In the genomic region with DNA sequence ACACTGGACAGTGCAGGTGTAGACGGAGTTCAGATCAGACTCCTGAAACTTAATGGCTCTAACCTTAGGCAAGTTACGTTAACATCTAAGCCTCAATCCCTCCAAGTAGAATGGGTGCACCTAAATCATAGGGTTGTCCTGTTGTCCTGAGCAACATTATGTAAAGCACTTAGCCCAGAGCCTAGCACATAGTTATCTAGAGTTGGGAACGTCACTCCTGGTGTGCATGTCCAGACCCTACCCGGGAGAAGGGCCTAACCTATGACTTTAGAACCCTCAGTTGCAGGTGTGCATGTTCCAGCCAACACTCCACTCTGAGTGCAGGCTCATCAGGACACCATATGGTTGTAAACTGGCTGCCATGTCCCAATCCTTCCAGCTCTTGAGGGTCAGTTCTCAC, we compare ENCODE assay signal across 23 cellular contexts. TPM values are rescaled to one million over a fixed set of nuclear protein-coding genes. Genes with fewer than 3 reads are reported as not detected.
DNase-seq lines count a peak whose midpoint lies in the region; ATAC-seq, FAIRE-seq and TF ChIP-seq lines count a peak whose summit lies in the region.
"Had no signal": no experiment of that assay in that cellular context is flagged by ENCODE, and none has a peak within 500 bp of the region (broad histone marks: within the 10 kb centered on the region; RNA-seq: fewer than 3 reads in every experiment).

No MANE protein-coding gene starts in this region.

- POLR2A ChIA-PET in HepG2 (lab: Yijun Ruan, JAX), result interaction anchor here (1.6 kb wide), 1 partner anchor 57 kb away, joined by 3 read pairs; a partner anchor contains a TSS
- POLR2A ChIA-PET in naive thymus-derived CD8-positive, alpha-beta T cell (lab: Charles Lee), result interaction anchor here (0.7 to 1.0 kb wide), 2 partner anchors 13 to 38 kb away, joined by 3 read pairs; no protein-coding TSS in a partner anchor
- POLR2A ChIA-PET in RWPE1 (lab: Yijun Ruan, JAX; ENCODE audit: low non-redundant PET), result no interaction called here

- intact Hi-C loops in HepG2 (cut with micrococcal nuclease; ENCODE audit: unreplicated experiment) (no loop called here), right lobe of liver (cut with DNase I) (no loop called here), thyroid gland (cut with DNase I) (no loop called here)

- FAIRE-seq in HepG2 (lab: Jason Lieb, UNC), result no peak
- FAIRE-seq in bronchial epithelial cell (lab: Jason Lieb, UNC), result peak; percentile 40
- FAIRE-seq: G401.6, RCC 7860 had no signal

- TF ChIP-seq CTCF in HepG2 (CRISPR knock-in tag; IDR thresholded peaks at IDR 0.05) (no peak), right lobe of liver (IDR thresholded peaks at IDR 0.05) (no peak), bronchial epithelial cell (IDR thresholded peaks at IDR 0.05; ENCODE audit: insufficient read depth, low read length, severe bottlenecking) (no peak), thyroid gland (IDR thresholded peaks at IDR 0.05) (no peak), RWPE1 (conservative IDR thresholded peaks at IDR 0.05; ENCODE audit: low read depth) (no peak)

- H3K79me2 ChIP-seq in HepG2 (ENCODE audit: insufficient read depth, low read length), result no peaks in the 10 kb centered on the region

- H4K20me1 ChIP-seq in HepG2 (ENCODE audit: insufficient read depth, low read length), result no peaks in the 10 kb centered on the region
- H4K20me1 ChIP-seq: BLaER1 had no signal

- no peak for ATAC-seq in HepG2
- ATAC-seq in right lobe of liver, result no peak
- ATAC-seq in naive thymus-derived CD8-positive, alpha-beta T cell, result no peak
- no peak for ATAC-seq in stimulated activated memory B cell treated with anti-CD40 and anti-IgM and Interleukin-4, amounts not matched to agents 10 μg/mL and 1 μg/mL and 100 μg/mL, for 72 hours

- H3K36me3 Mint-ChIP-seq in naive thymus-derived CD8-positive, alpha-beta T cell, result peaks cover 0 to 71% (median 1%) of the 10 kb centered on the region in 3 donors
- peaks cover 46% of the 10 kb centered on the region for H3K36me3 Mint-ChIP-seq in stimulated activated memory B cell treated with anti-CD40 and anti-IgM and Interleukin-4, amounts not matched to agents 10 μg/mL and 1 μg/mL and 100 μg/mL, for 72 hours
- H3K36me3 Mint-ChIP-seq: IgD-negative memory B cell had no signal

- in situ Hi-C loops in HepG2 (cut with HindIII; ENCODE audit: extremely low pct_ligation_motif_present, low pct_unique_long_range_greater_than_20kb), result no loop called here

- TF ChIP-seq RAD21 in HepG2 (CRISPR knock-in tag; IDR thresholded peaks at IDR 0.05), result no peak

- no peaks in the 10 kb centered on the region for H3K27me3 Mint-ChIP-seq in naive thymus-derived CD8-positive, alpha-beta T cell
- H3K27me3 Mint-ChIP-seq in stimulated activated memory B cell treated with anti-CD40 and anti-IgM and Interleukin-4, amounts not matched to agents 10 μg/mL and 1 μg/mL and 100 μg/mL, for 72 hours, result no peaks in the 10 kb centered on the region
- H3K27me3 Mint-ChIP-seq: CD4-positive, alpha-beta memory T cell; IgD-negative memory B cell had no signal

- TF ChIP-seq EP300 in HepG2 (IDR thresholded peaks at IDR 0.05; ENCODE audit: low read depth in 2 of 2, low read length in 2 of 2) (no peak), HepG2 (CRISPR knock-in tag; IDR thresholded peaks at IDR 0.05; ENCODE audit: borderline replicate concordance) (no peak)

- H3K4me1 Mint-ChIP-seq in naive thymus-derived CD8-positive, alpha-beta T cell, result peaks cover 0 to 7% (median 0%) of the 10 kb centered on the region in 4 donors
- H3K4me1 Mint-ChIP-seq in stimulated activated memory B cell treated with anti-CD40 and anti-IgM and Interleukin-4, amounts not matched to agents 10 μg/mL and 1 μg/mL and 100 μg/mL, for 72 hours, result no peaks in the 10 kb centered on the region

- WGBS in HepG2 (ENCODE audit: low lambda C conversion rate), result 94% methylated on average over 2 of the region's 4 CpGs
- no CpG with 5 or more reads among the region's 4 CpGs for whole genome bisulfite sequencing in right lobe of liver (ENCODE audit: insufficient coverage, low coverage, low lambda C conversion rate, missing lambda C conversion rate)
- WGBS in thyroid gland, 2 donors, result 93 to 94% methylated on average over 3 to 4 of the region's 4 CpGs

- CTCF ChIA-PET in HepG2 (lab: Yijun Ruan, JAX; ENCODE audit: low intra/inter-chr PET ratio, low total read pairs) (no interaction called here), RWPE1 (lab: Yijun Ruan, JAX) (interaction anchor here (0.7 kb wide), 1 partner anchor 28 kb away, joined by 3 read pairs; no protein-coding TSS in a partner anchor)

- no peak overlapping the region for H3K9ac ChIP-seq in HepG2 (ENCODE audit: insufficient read depth, low read depth, low read length)
- H3K9ac ChIP-seq: BLaER1 had no signal

- H2AFZ ChIP-seq in HepG2 (ENCODE audit: low read length), result no peak overlapping the region

- H3K36me3 ChIP-seq in HepG2 (replicated peaks in 1 of 2; ENCODE audit: control insufficient read depth in 1 of 2, insufficient read depth in 2 of 2, low read length in 2 of 2), result peaks cover 19 to 34% of the 10 kb centered on the region in 2 experiments; a peak in 4 of 5 replicates
- peaks cover 0 to 22% (median 6%) of the 10 kb centered on the region in 4 donors for H3K36me3 ChIP-seq in right lobe of liver
- peaks cover 12% of the 10 kb centered on the region for H3K36me3 ChIP-seq in bronchial epithelial cell (ENCODE audit: control insufficient read depth, insufficient read depth, low read length)
- peaks cover 0 to 14% of the 10 kb centered on the region in 2 donors for H3K36me3 ChIP-seq in thyroid gland

- H3K4me2 ChIP-seq in HepG2 (ENCODE audit: low read depth, low read length), result no peak overlapping the region
- H3K4me2 ChIP-seq: BLaER1 had no signal

- no peaks in the 10 kb centered on the region for H3K9me3 Mint-ChIP-seq in naive thymus-derived CD8-positive, alpha-beta T cell
- no peaks in the 10 kb centered on the region for H3K9me3 Mint-ChIP-seq in stimulated activated memory B cell treated with anti-CD40 and anti-IgM and Interleukin-4, amounts not matched to agents 10 μg/mL and 1 μg/mL and 100 μg/mL, for 72 hours
- H3K9me3 Mint-ChIP-seq: CD4-positive, alpha-beta memory T cell; IgD-negative memory B cell had no signal

- no TSS peak for BruUV-seq in HepG2 (replicated peaks; lab: Mats Ljungman, UMichigan)

- peak overlapping the region in 8 of 10 donors; percentile 9 to 74 (median 44) for H3K27ac Mint-ChIP-seq in naive thymus-derived CD8-positive, alpha-beta T cell
- no peak overlapping the region for H3K27ac Mint-ChIP-seq in stimulated activated memory B cell treated with anti-CD40 and anti-IgM and Interleukin-4, amounts not matched to agents 10 μg/mL and 1 μg/mL and 100 μg/mL, for 72 hours

- H3K4me3 ChIP-seq in HepG2 (replicated peaks in 1 of 3; ENCODE audit: insufficient read depth in 1 of 3, low read depth in 2 of 3, low read length in 3 of 3) (no peak overlapping the region), right lobe of liver (no peak overlapping the region), bronchial epithelial cell (ENCODE audit: low read depth, low read length) (no peak overlapping the region), thyroid gland (replicated peaks in 1 of 3) (no peak overlapping the region)
- H3K4me3 ChIP-seq: BLaER1, SJSA1 had no signal

- no peaks in the 10 kb centered on the region for H3K4me1 ChIP-seq in HepG2 (ENCODE audit: insufficient read depth, low read length)
- H3K4me1 ChIP-seq in right lobe of liver, result no peaks in the 10 kb centered on the region
- peaks cover 23 to 32% of the 10 kb centered on the region in 2 donors for H3K4me1 ChIP-seq in thyroid gland
- H3K4me1 ChIP-seq: BLaER1, SJSA1 had no signal

- no peak overlapping the region for H3K27ac ChIP-seq in HepG2 (ENCODE audit: extremely low read length, insufficient read depth, low read length)
- H3K27ac ChIP-seq in right lobe of liver, result no peak overlapping the region
- H3K27ac ChIP-seq in thyroid gland, result peak overlapping the region in 2 of 3 donors; percentile 26 to 56
- H3K27ac ChIP-seq in RWPE1, result no peak overlapping the region
- H3K27ac ChIP-seq: BLaER1, SJSA1 had no signal

- DNase-seq in HepG2 (ENCODE audit: low spot score), result no peak
- no peak for DNase-seq in right lobe of liver
- no peak for DNase-seq in bronchial epithelial cell (ENCODE audit: low read depth)
- no peak for DNase-seq in naive thymus-derived CD8-positive, alpha-beta T cell
- no peak for DNase-seq in thyroid gland
- no peak for DNase-seq in NCI-H1694 (lab: John Stamatoyannopoulos, UW)
- no peak for DNase-seq in RWPE1 (ENCODE audit: low spot score)
- DNase-seq: CD4-positive, alpha-beta memory T cell; COR-L47; DMS53; NCI-H1048; NCI-H1417; NCI-H187; NCI-H2171 treated with DMSO at 0.1 percent for 48 hours; NCI-H345; NCI-H510A treated with DMSO at 0.1 percent for 48 hours; NCI-H748 treated with DMSO at 0.1 percent for 48 hours had no signal

- H3K9me3 ChIP-seq in HepG2 (ENCODE audit: low read length) (no peaks in the 10 kb centered on the region), right lobe of liver (no peaks in the 10 kb centered on the region), thyroid gland (no peaks in the 10 kb centered on the region)
- H3K9me3 ChIP-seq: BLaER1, SJSA1 had no signal

- 0 out of 4 replicates have a peak, but pooled peaks have one; percentile 6 to 28 for TF ChIP-seq POLR2A in HepG2 (IDR thresholded peaks at IDR 0.05; ENCODE audit: insufficient read depth in 1 of 2, low read depth in 2 of 2, low read length in 2 of 2)
- no peak for TF ChIP-seq POLR2A in right lobe of liver (IDR thresholded peaks at IDR 0.05)
- TF ChIP-seq POLR2A in thyroid gland (IDR thresholded peaks at IDR 0.05), result no peak

- no peaks in the 10 kb centered on the region for H3K27me3 ChIP-seq in HepG2 (ENCODE audit: control insufficient read depth in 1 of 2, insufficient read depth in 2 of 2, low read length in 2 of 2)
- no peaks in the 10 kb centered on the region for H3K27me3 ChIP-seq in right lobe of liver
- no peaks in the 10 kb centered on the region for H3K27me3 ChIP-seq in bronchial epithelial cell (ENCODE audit: control insufficient read depth, insufficient read depth, low read length)
- no peaks in the 10 kb centered on the region for H3K27me3 ChIP-seq in thyroid gland
- H3K27me3 ChIP-seq: BLaER1, SJSA1 had no signal

- no peak overlapping the region for H3K4me3 Mint-ChIP-seq in naive thymus-derived CD8-positive, alpha-beta T cell
- no peak overlapping the region for H3K4me3 Mint-ChIP-seq in stimulated activated memory B cell treated with anti-CD40 and anti-IgM and Interleukin-4, amounts not matched to agents 10 μg/mL and 1 μg/mL and 100 μg/mL, for 72 hours
- H3K4me3 Mint-ChIP-seq: CD4-positive, alpha-beta memory T cell; IgD-negative memory B cell had no signal

RNA-seq across cellular contexts. Expression of a gene that starts 26.0 kb away (rescaled TPM):
- total RNA-seq in HepG2 (2016; rRNA removed; fragmentation: Illumina TruSeq; extraction: Trizol) (34.5 and 36.2 TPM in 2 replicates), right lobe of liver (10 to 100 TPM; 10.6 to 17.0 (median 12.2) TPM), bronchial epithelial cell (39.5 and 44.8 TPM in 2 replicates), thyroid gland (100 to 1,000 TPM in 1 of 4 donors, 10 to 100 TPM in 3; 34.5 to 103 (median 46.7) TPM)
- 10.9 and 13.1 TPM in 2 replicates for total RNA-seq in HepG2 (2016; cell fraction: cytosol; rRNA removed; fragmentation: Illumina TruSeq; extraction: Trizol; ENCODE audit: low read depth)
- 31.5 and 37.3 TPM in 2 replicates for total RNA-seq in HepG2 (2016; cell fraction: insoluble cytoplasmic fraction; rRNA removed; fragmentation: Illumina TruSeq; extraction: Trizol)
- 11.5 and 12.7 TPM in 2 replicates for total RNA-seq in HepG2 (2016; cell fraction: membrane; rRNA removed; fragmentation: Illumina TruSeq; extraction: Trizol)
- 48.1 and 52.8 TPM in 2 replicates for total RNA-seq in HepG2 (2016; cell fraction: nucleus; rRNA removed; fragmentation: Illumina TruSeq; extraction: Trizol)
- 23.7 and 34.4 TPM in 2 replicates for polyA plus RNA-seq in HepG2 (2011; rRNA removed)
- 23.0 and 25.2 TPM in 2 replicates for polyA plus RNA-seq in HepG2 (2011; cell fraction: cytosol; rRNA removed)
- polyA plus RNA-seq in HepG2 (2011; cell fraction: nucleus; rRNA removed), result 59.1 and 70.4 TPM in 2 replicates
- 15.1 and 16.4 TPM in 2 replicates for polyA plus RNA-seq in HepG2 (2012)
- polyA plus RNA-seq in HepG2 (2016; cell fraction: cytosol; fragmentation: Illumina TruSeq; extraction: Trizol; ENCODE audit: low read depth), result 1.9 and 3.1 TPM in 2 replicates
- 29.2 and 30.6 TPM in 2 replicates for polyA plus RNA-seq in HepG2 (2016; cell fraction: insoluble cytoplasmic fraction; fragmentation: Illumina TruSeq; extraction: Trizol; ENCODE audit: low read depth)
- 4.0 and 4.9 TPM in 2 replicates for polyA plus RNA-seq in HepG2 (2016; cell fraction: membrane; fragmentation: Illumina TruSeq; extraction: Trizol; ENCODE audit: low read depth)
- 33.0 and 38.6 TPM in 2 replicates for polyA plus RNA-seq in HepG2 (2016; cell fraction: nucleus; fragmentation: Illumina TruSeq; extraction: Trizol; ENCODE audit: insufficient read depth, low read depth)
- polyA minus RNA-seq in HepG2 (2011; rRNA and poly(A)+ RNA removed; ENCODE audit: low replicate concordance), result 99.8 and 102 TPM in 2 replicates
- 35.2 and 41.3 TPM in 2 replicates for polyA minus RNA-seq in HepG2 (2011; cell fraction: cytosol; rRNA and poly(A)+ RNA removed)
- 104 and 116 TPM in 2 replicates for polyA minus RNA-seq in HepG2 (2011; cell fraction: nucleus; rRNA and poly(A)+ RNA removed)
- total RNA-seq in naive thymus-derived CD8-positive, alpha-beta T cell, result 10 to 100 TPM; 49.8 to 51.7 TPM
- polyA plus RNA-seq in naive thymus-derived CD8-positive, alpha-beta T cell, result 10 to 100 TPM; 12.2 to 15.2 (median 13.1) TPM

RNA-seq across cellular contexts. Expression of a gene that starts 45.0 kb away (rescaled TPM):
- total RNA-seq in HepG2 (2016; rRNA removed; fragmentation: Illumina TruSeq; extraction: Trizol) (18.9 and 19.0 TPM in 2 replicates), right lobe of liver (1 to 10 TPM; 4.5 to 6.5 (median 4.8) TPM), bronchial epithelial cell (15.3 and 16.9 TPM in 2 replicates), thyroid gland (10 to 100 TPM; 13.1 to 25.1 (median 17.0) TPM)
- 3.5 and 3.9 TPM in 2 replicates for total RNA-seq in HepG2 (2016; cell fraction: cytosol; rRNA removed; fragmentation: Illumina TruSeq; extraction: Trizol; ENCODE audit: low read depth)
- total RNA-seq in HepG2 (2016; cell fraction: insoluble cytoplasmic fraction; rRNA removed; fragmentation: Illumina TruSeq; extraction: Trizol), result 17.2 and 18.6 TPM in 2 replicates
- total RNA-seq in HepG2 (2016; cell fraction: membrane; rRNA removed; fragmentation: Illumina TruSeq; extraction: Trizol), result 5.8 and 7.2 TPM in 2 replicates
- 18.9 and 21.8 TPM in 2 replicates for total RNA-seq in HepG2 (2016; cell fraction: nucleus; rRNA removed; fragmentation: Illumina TruSeq; extraction: Trizol)
- polyA plus RNA-seq in HepG2 (2011; rRNA removed), result 4.7 and 6.1 TPM in 2 replicates
- polyA plus RNA-seq in HepG2 (2011; cell fraction: cytosol; rRNA removed), result 3.6 and 4.0 TPM in 2 replicates
- polyA plus RNA-seq in HepG2 (2011; cell fraction: nucleus; rRNA removed), result 4.6 and 5.1 TPM in 2 replicates
- 6.4 and 12.1 TPM in 2 replicates for polyA plus RNA-seq in HepG2 (2012)
- 0.97 and 1.7 TPM in 2 replicates for polyA plus RNA-seq in HepG2 (2016; cell fraction: cytosol; fragmentation: Illumina TruSeq; extraction: Trizol; ENCODE audit: low read depth)
- 18.0 and 20.9 TPM in 2 replicates for polyA plus RNA-seq in HepG2 (2016; cell fraction: insoluble cytoplasmic fraction; fragmentation: Illumina TruSeq; extraction: Trizol; ENCODE audit: low read depth)
- 2.2 and 2.7 TPM in 2 replicates for polyA plus RNA-seq in HepG2 (2016; cell fraction: membrane; fragmentation: Illumina TruSeq; extraction: Trizol; ENCODE audit: low read depth)
- polyA plus RNA-seq in HepG2 (2016; cell fraction: nucleus; fragmentation: Illumina TruSeq; extraction: Trizol; ENCODE audit: insufficient read depth, low read depth), result 10.6 and 15.1 TPM in 2 replicates
- 2.3 and 3.0 TPM in 2 replicates for polyA minus RNA-seq in HepG2 (2011; rRNA and poly(A)+ RNA removed; ENCODE audit: low replicate concordance)
- polyA minus RNA-seq in HepG2 (2011; cell fraction: cytosol; rRNA and poly(A)+ RNA removed), result 3.2 and 4.0 TPM in 2 replicates
- polyA minus RNA-seq in HepG2 (2011; cell fraction: nucleus; rRNA and poly(A)+ RNA removed), result 29.1 and 30.5 TPM in 2 replicates
- total RNA-seq in naive thymus-derived CD8-positive, alpha-beta T cell, result 10 to 100 TPM; 48.0 to 55.6 TPM
- 10 to 100 TPM; 17.4 to 27.6 (median 18.7) TPM for polyA plus RNA-seq in naive thymus-derived CD8-positive, alpha-beta T cell

RNA-seq across cellular contexts. Expression of a gene that starts 45.1 kb away (rescaled TPM):
- total RNA-seq in HepG2 (2016; rRNA removed; fragmentation: Illumina TruSeq; extraction: Trizol), result 1.1 and 1.4 TPM in 2 replicates
- total RNA-seq in HepG2 (2016; cell fraction: cytosol; rRNA removed; fragmentation: Illumina TruSeq; extraction: Trizol; ENCODE audit: low read depth), result 1.2 and 1.5 TPM in 2 replicates
- 1.1 and 1.6 TPM in 2 replicates for total RNA-seq in HepG2 (2016; cell fraction: insoluble cytoplasmic fraction; rRNA removed; fragmentation: Illumina TruSeq; extraction: Trizol)
- total RNA-seq in HepG2 (2016; cell fraction: membrane; rRNA removed; fragmentation: Illumina TruSeq; extraction: Trizol), result 0.90 and 1.1 TPM in 2 replicates
- 1.1 and 1.2 TPM in 2 replicates for total RNA-seq in HepG2 (2016; cell fraction: nucleus; rRNA removed; fragmentation: Illumina TruSeq; extraction: Trizol)
- 0.41 and 0.46 TPM in 2 replicates for polyA plus RNA-seq in HepG2 (2011; rRNA removed)
- 0.19 and 0.29 TPM in 2 replicates for polyA plus RNA-seq in HepG2 (2011; cell fraction: cytosol; rRNA removed)
- polyA plus RNA-seq in HepG2 (2011; cell fraction: nucleus; rRNA removed), result 0.31 and 0.64 TPM in 2 replicates
- polyA plus RNA-seq in HepG2 (2012), result 0.52 and 1.4 TPM in 2 replicates
- polyA plus RNA-seq in HepG2 (2016; cell fraction: cytosol; fragmentation: Illumina TruSeq; extraction: Trizol; ENCODE audit: low read depth), result 0.50 and 0.62 TPM in 2 replicates
- 1.4 and 1.8 TPM in 2 replicates for polyA plus RNA-seq in HepG2 (2016; cell fraction: insoluble cytoplasmic fraction; fragmentation: Illumina TruSeq; extraction: Trizol; ENCODE audit: low read depth)
- polyA plus RNA-seq in HepG2 (2016; cell fraction: membrane; fragmentation: Illumina TruSeq; extraction: Trizol; ENCODE audit: low read depth), result 0.81 and 0.93 TPM in 2 replicates
- polyA plus RNA-seq in HepG2 (2016; cell fraction: nucleus; fragmentation: Illumina TruSeq; extraction: Trizol; ENCODE audit: insufficient read depth, low read depth), result 0.77 and 0.94 TPM in 2 replicates
- 0.23 and 0.42 TPM in 2 replicates for polyA minus RNA-seq in HepG2 (2011; rRNA and poly(A)+ RNA removed; ENCODE audit: low replicate concordance)
- 0.35 and 1.6 TPM in 2 replicates for polyA minus RNA-seq in HepG2 (2011; cell fraction: cytosol; rRNA and poly(A)+ RNA removed)
- 0.90 and 1.2 TPM in 2 replicates for polyA minus RNA-seq in HepG2 (2011; cell fraction: nucleus; rRNA and poly(A)+ RNA removed)
- 1 to 10 TPM in 3 of 6 experiments, under 1 TPM in 3; 0.31 to 2.4 (median 1.1) TPM for total RNA-seq in right lobe of liver
- 0.51 and 0.79 TPM in 2 replicates for total RNA-seq in bronchial epithelial cell
- 1 to 10 TPM; 3.9 to 4.0 TPM for total RNA-seq in naive thymus-derived CD8-positive, alpha-beta T cell
- 1 to 10 TPM in 2 of 3 donors, under 1 TPM in 1; 0.35 to 2.4 (median 1.3) TPM for polyA plus RNA-seq in naive thymus-derived CD8-positive, alpha-beta T cell
- 1 to 10 TPM; 3.8 to 6.8 (median 4.4) TPM for total RNA-seq in thyroid gland

RNA-seq across cellular contexts. Expression of a gene that starts 57.2 kb away (rescaled TPM):
- 24.3 and 36.7 TPM in 2 replicates for total RNA-seq in HepG2 (2016; rRNA removed; fragmentation: Illumina TruSeq; extraction: Trizol)
- 11.0 and 13.7 TPM in 2 replicates for total RNA-seq in HepG2 (2016; cell fraction: cytosol; rRNA removed; fragmentation: Illumina TruSeq; extraction: Trizol; ENCODE audit: low read depth)
- 22.7 and 31.6 TPM in 2 replicates for total RNA-seq in HepG2 (2016; cell fraction: insoluble cytoplasmic fraction; rRNA removed; fragmentation: Illumina TruSeq; extraction: Trizol)
- total RNA-seq in HepG2 (2016; cell fraction: membrane; rRNA removed; fragmentation: Illumina TruSeq; extraction: Trizol), result 39.1 and 40.3 TPM in 2 replicates
- total RNA-seq in HepG2 (2016; cell fraction: nucleus; rRNA removed; fragmentation: Illumina TruSeq; extraction: Trizol), result 13.3 and 16.7 TPM in 2 replicates
- 45.0 and 48.6 TPM in 2 replicates for polyA plus RNA-seq in HepG2 (2011; rRNA removed)
- 37.7 and 39.6 TPM in 2 replicates for polyA plus RNA-seq in HepG2 (2011; cell fraction: cytosol; rRNA removed)
- polyA plus RNA-seq in HepG2 (2011; cell fraction: nucleus; rRNA removed), result 15.8 and 19.4 TPM in 2 replicates
- polyA plus RNA-seq in HepG2 (2012), result 25.0 and 25.8 TPM in 2 replicates
- polyA plus RNA-seq in HepG2 (2016; cell fraction: cytosol; fragmentation: Illumina TruSeq; extraction: Trizol; ENCODE audit: low read depth), result 11.2 and 16.3 TPM in 2 replicates
- 27.5 and 31.8 TPM in 2 replicates for polyA plus RNA-seq in HepG2 (2016; cell fraction: insoluble cytoplasmic fraction; fragmentation: Illumina TruSeq; extraction: Trizol; ENCODE audit: low read depth)
- polyA plus RNA-seq in HepG2 (2016; cell fraction: membrane; fragmentation: Illumina TruSeq; extraction: Trizol; ENCODE audit: low read depth), result 21.0 and 25.2 TPM in 2 replicates
- polyA plus RNA-seq in HepG2 (2016; cell fraction: nucleus; fragmentation: Illumina TruSeq; extraction: Trizol; ENCODE audit: insufficient read depth, low read depth), result 21.9 and 23.1 TPM in 2 replicates
- polyA minus RNA-seq in HepG2 (2011; rRNA and poly(A)+ RNA removed; ENCODE audit: low replicate concordance), result 73.6 and 201 TPM in 2 replicates
- polyA minus RNA-seq in HepG2 (2011; cell fraction: cytosol; rRNA and poly(A)+ RNA removed), result 42.6 and 53.0 TPM in 2 replicates
- 26.3 and 29.8 TPM in 2 replicates for polyA minus RNA-seq in HepG2 (2011; cell fraction: nucleus; rRNA and poly(A)+ RNA removed)
- 10 to 100 TPM; 29.0 to 39.0 (median 34.1) TPM for total RNA-seq in right lobe of liver
- total RNA-seq in bronchial epithelial cell, result 8.4 and 20.1 TPM in 2 replicates
- total RNA-seq in naive thymus-derived CD8-positive, alpha-beta T cell, result 10 to 100 TPM; 69.1 to 70.1 TPM
- polyA plus RNA-seq in naive thymus-derived CD8-positive, alpha-beta T cell, result 10 to 100 TPM; 30.8 to 39.7 (median 31.9) TPM
- total RNA-seq in thyroid gland, result 100 to 1,000 TPM in 2 of 4 donors, 10 to 100 TPM in 2; 51.1 to 145 (median 96.1) TPM

Comparison
In these comparisons a context has a peak if more than half of its experiments do, and no peak if none do; other contexts are left out.
1. POLR2A ChIP-seq: peak in HepG2 (2 of 2); none in right lobe of liver (single experiment) and thyroid gland (0 of 2).
2. H3K27ac ChIP-seq: peak in thyroid gland (2 of 3); none in HepG2 (single experiment), right lobe of liver (0 of 3) and RWPE1 (single experiment).